27 cellular contexts compared by ENCODE assay signal in genomic region chr11:25793637-25794036, GRCh38.
"Had no signal": no experiment of that assay in that cellular context is flagged by ENCODE, and none has a peak within 500 bp of the region (broad histone marks: within the 10 kb centered on the region; RNA-seq: fewer than 3 reads in every experiment).

No MANE protein-coding gene starts in this region.

- H3K4me1 ChIP-seq: left ventricle myocardium inferior, neural progenitor cell, prostate gland, sigmoid colon, suprapubic skin, tibial artery, uterus had no signal

- H3K36me3 ChIP-seq: left ventricle myocardium inferior, neural progenitor cell, neutrophil, ovary, prostate gland, sigmoid colon, suprapubic skin, thoracic aorta, tibial artery, uterus had no signal

- ATAC-seq: natural killer cell, right cardiac atrium had no signal

- H3K9me3 ChIP-seq: left ventricle myocardium inferior, neutrophil, ovary, prostate gland, sigmoid colon, suprapubic skin, thoracic aorta, tibial artery, uterus had no signal

- H3K4me3 ChIP-seq: left ventricle myocardium inferior, lung, neural progenitor cell, ovary, prostate gland, sigmoid colon, suprapubic skin, thoracic aorta, tibial artery, uterus had no signal

- DNase-seq: hippocampal formation; immature natural killer cell; left ventricle myocardium inferior; mesendoderm; naive B cell; natural killer cell; nephron progenitor cell; occipital lobe; ovary; retina; right cardiac atrium; sigmoid colon; small intestine; stimulated activated CD4-positive, alpha-beta T cell treated with anti-CD3 and anti-CD28 coated beads, Interleukin-1b, Interleukin-23, amount 100 ng/mL, for 48 hours; stimulated activated CD4-positive, alpha-beta T cell treated with anti-CD3 and anti-CD28 coated beads, Interleukin-2, amount 100 ng/mL, for 48 hours; stimulated activated CD4-positive, alpha-beta T cell treated with anti-CD3 and anti-CD28 coated beads, Interleukin-4, amount 100 ng/mL, for 4 hours; stimulated activated CD8-positive, alpha-beta memory T cell treated with anti-CD3 and anti-CD28 coated beads, Interleukin-4, amount 100 ng/mL, for 48 hours; stimulated activated naive CD4-positive, alpha-beta T cell; tibial artery; trophoblast cell; uterus had no signal

- H3K27me3 ChIP-seq: neural progenitor cell, neutrophil, ovary, sigmoid colon, suprapubic skin, tibial artery, uterus had no signal

- H3K27ac ChIP-seq: left ventricle myocardium inferior, neural progenitor cell, neutrophil, ovary, prostate gland, sigmoid colon, suprapubic skin, thoracic aorta, tibial artery, uterus had no signal
